14 cellular contexts compared by ENCODE assay signal in the genomic region with DNA sequence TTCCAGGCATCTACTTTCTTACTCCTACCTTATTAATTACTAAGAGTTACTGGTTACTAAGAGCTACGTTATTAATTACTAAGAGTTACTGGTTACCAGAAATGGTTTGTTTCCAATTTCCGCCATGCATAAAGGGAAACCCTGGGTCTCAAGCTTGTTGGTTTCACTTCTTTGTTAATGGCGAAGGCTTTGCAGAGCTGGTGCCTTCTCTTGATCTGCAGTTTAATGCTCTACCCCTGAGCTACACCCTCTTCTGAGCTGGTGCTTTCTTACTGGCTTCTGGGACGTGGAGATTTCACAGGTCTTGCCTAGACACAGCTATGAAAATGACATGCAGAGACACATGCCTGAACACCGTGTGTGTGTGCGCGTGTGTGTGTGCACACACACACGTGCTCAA. TPM values are rescaled to one million over a fixed set of nuclear protein-coding genes. Genes with fewer than 3 reads are reported as not detected.
DNase-seq lines count a peak whose midpoint lies in the region; ATAC-seq and TF ChIP-seq lines count a peak whose summit lies in the region.
"Had no signal": no experiment of that assay in that cellular context is flagged by ENCODE, and none has a peak within 500 bp of the region (broad histone marks: within the 10 kb centered on the region; RNA-seq: fewer than 3 reads in every experiment).

No MANE protein-coding gene starts in this region.

- H3K27ac Mint-ChIP-seq in activated CD4-positive, alpha-beta T cell treated with anti-CD3 and anti-CD28 coated beads for 36 hours = no peak overlapping the region
- H3K27ac Mint-ChIP-seq: activated naive CD4-positive, alpha-beta T cell treated with anti-CD3 and anti-CD28 coated beads, Interleukin-2, amount 50 U/mL, for 72 hours had no signal

- H3K27me3 ChIP-seq in mammary epithelial cell (ENCODE audit: insufficient read depth, low read length) = no peaks in the 10 kb centered on the region
- H3K27me3 ChIP-seq: neutrophil had no signal

- peak overlapping the region in 1 of 3 experiments; percentile 30 for H3K4me3 ChIP-seq in mammary epithelial cell (replicated peaks in 1 of 3; ENCODE audit: insufficient read depth in 1 of 3, low read depth in 2 of 3, low read length in 3 of 3)
- peak overlapping the region in 3 of 7 experiments; percentile 3 to 32 (median 10) for H3K4me3 ChIP-seq in skin epidermis

- H3K27ac ChIP-seq in mammary epithelial cell (ENCODE audit: insufficient read depth, low read depth, low read length) (peak overlapping the region; percentile 71), skin epidermis (peak overlapping the region in 19 of 21 experiments; percentile 5 to 79 (median 73))
- H3K27ac ChIP-seq: neutrophil had no signal

- dilution Hi-C loops in mammary epithelial cell (cut with HindIII; ENCODE audit: low sequenced_read_pairs) = no loop called here

- peak; percentile 73 for ATAC-seq in GM19438 (IDR thresholded peaks at IDR 0.05; ENCODE audit: low read depth, unreplicated experiment)
- peak; percentile 40 for ATAC-seq in HG03571 (IDR thresholded peaks at IDR 0.05; ENCODE audit: unreplicated experiment)
- no peak for ATAC-seq in activated CD4-positive, alpha-beta T cell treated with anti-CD3 and anti-CD28 coated beads for 36 hours
- ATAC-seq in HG02973 (IDR thresholded peaks at IDR 0.05; ENCODE audit: unreplicated experiment) = no peak
- no peak for ATAC-seq in HG03354 (IDR thresholded peaks at IDR 0.05; ENCODE audit: poor library complexity, severe bottlenecking, unreplicated experiment)
- ATAC-seq: left lobe of liver had no signal

- H3K9me3 Mint-ChIP-seq in activated CD4-positive, alpha-beta T cell treated with anti-CD3 and anti-CD28 coated beads for 36 hours (ENCODE audit: low read depth) = no peaks in the 10 kb centered on the region

- in situ Hi-C loops in mammary epithelial cell (cut with MboI; ENCODE audit: low sequenced_read_pairs in 2 of 2) = no loop called here

- H4K20me1 ChIP-seq in mammary epithelial cell (ENCODE audit: insufficient read depth, low read length) = no peaks in the 10 kb centered on the region

- DNase-seq in mammary epithelial cell (peak; percentile 27), iPS-NIHi11 (ENCODE audit: low spot score) (no peak)
- no peak for DNase-seq in activated CD4-positive, alpha-beta T cell treated with anti-CD3 and anti-CD28 coated beads for 36 hours
- DNase-seq: activated CD8-positive, alpha-beta memory T cell treated with anti-CD3 and anti-CD28 coated beads for 24 hours; NCI-H1694 had no signal

- no peak for TF ChIP-seq CTCF in mammary epithelial cell (conservative IDR thresholded peaks at IDR 0.05 in 1 of 2, IDR thresholded peaks at IDR 0.05 in 1 of 2; ENCODE audit: extremely low read depth in 1 of 2, insufficient read depth in 1 of 2, low read depth in 1 of 2, low read length in 2 of 2)

- no peaks in the 10 kb centered on the region for H3K36me3 ChIP-seq in mammary epithelial cell (ENCODE audit: insufficient read depth, low read length)
- H3K36me3 ChIP-seq: neutrophil had no signal

- H3K9me3 ChIP-seq in mammary epithelial cell (replicated peaks; ENCODE audit: insufficient read depth, low read length) = peaks cover 18% of the 10 kb centered on the region
- H3K9me3 ChIP-seq: neutrophil had no signal

- H3K4me2 ChIP-seq in mammary epithelial cell (ENCODE audit: insufficient read depth, low read depth, low read length) = peak overlapping the region; percentile 25

- peaks cover 43% of the 10 kb centered on the region for H3K4me1 ChIP-seq in mammary epithelial cell (ENCODE audit: insufficient read depth, low read length)

- H3K36me3 Mint-ChIP-seq in activated CD4-positive, alpha-beta T cell treated with anti-CD3 and anti-CD28 coated beads for 36 hours (ENCODE audit: low read depth) = no peaks in the 10 kb centered on the region

- H3K4me1 Mint-ChIP-seq in activated CD4-positive, alpha-beta T cell treated with anti-CD3 and anti-CD28 coated beads for 36 hours = no peaks in the 10 kb centered on the region

- no peak overlapping the region for H3K9ac ChIP-seq in mammary epithelial cell (ENCODE audit: insufficient read depth, low read length)

- BruUV-seq in mammary epithelial cell (replicated peaks; lab: Mats Ljungman, UMichigan) = no TSS peak

- intact Hi-C loops in mammary epithelial cell (cut with micrococcal nuclease) = loop anchor here (2.0 to 5.0 kb wide), 5 partner anchors 89 to 221 kb away; a partner anchor contains a TSS
- intact Hi-C loops in activated CD4-positive, alpha-beta T cell treated with anti-CD3 and anti-CD28 coated beads for 36 hours (cut with DNase I, micrococcal nuclease) = no loop called here

- no peaks in the 10 kb centered on the region for H3K27me3 Mint-ChIP-seq in activated CD4-positive, alpha-beta T cell treated with anti-CD3 and anti-CD28 coated beads for 36 hours

- POLR2A ChIA-PET in activated CD4-positive, alpha-beta T cell treated with anti-CD3 and anti-CD28 coated beads for 36 hours (lab: Charles Lee) = no interaction called here

- 82% methylated on average over 8 of the region's 8 CpGs for WGBS in mammary epithelial cell (ENCODE audit: low coverage, missing lambda C conversion rate)

- H2AFZ ChIP-seq in mammary epithelial cell (ENCODE audit: low read depth, low read length) = no peak overlapping the region

- H3K79me2 ChIP-seq in mammary epithelial cell (ENCODE audit: insufficient read depth, low read length) = peaks cover 10% of the 10 kb centered on the region

- H3K4me3 Mint-ChIP-seq in activated CD4-positive, alpha-beta T cell treated with anti-CD3 and anti-CD28 coated beads for 36 hours = no peak overlapping the region

- CTCF ChIA-PET in mammary epithelial cell (lab: Charles Lee; ENCODE audit: low non-redundant PET) = interaction anchor here (0.7 kb wide), 2 partner anchors 63 to 465 kb away, joined by 3 to 4 read pairs; no protein-coding TSS in a partner anchor
- CTCF ChIA-PET in activated CD4-positive, alpha-beta T cell treated with anti-CD3 and anti-CD28 coated beads for 36 hours (lab: Charles Lee) = interaction anchor here (0.7 to 1.6 kb wide), 5 partner anchors 9 to 465 kb away, joined by 3 to 4 read pairs (median 3); no protein-coding TSS in a partner anchor

RNA-seq across cellular contexts. Expression of a gene that starts 0.6 kb away (rescaled TPM):
- total RNA-seq in mammary epithelial cell = 100 to 1,000 TPM; 168 to 495 TPM
- 90.0 TPM for polyA plus RNA-seq in mammary epithelial cell
- polyA minus RNA-seq in mammary epithelial cell = 92.4 TPM
- total RNA-seq in activated CD4-positive, alpha-beta T cell treated with anti-CD3 and anti-CD28 coated beads for 36 hours = not detected
- total RNA-seq: activated naive CD4-positive, alpha-beta T cell treated with anti-CD3 and anti-CD28 coated beads, Interleukin-2, amount 50 U/mL, for 72 hours; left lobe of liver; T-helper 2 cell treated with Interferon-gamma antibody and Interleukin-4, amounts not matched to agents 100 ng/mL and 5 ng/mL, for 36 hours had no signal

RNA-seq across cellular contexts. Expression of a gene that starts 26.9 kb away (rescaled TPM):
- total RNA-seq in mammary epithelial cell = under 1 TPM; 0.17 to 0.38 TPM
- polyA plus RNA-seq in mammary epithelial cell = 0.33 TPM
- polyA minus RNA-seq in mammary epithelial cell = not detected
- under 1 TPM in 1 of 2 experiments, not detected in 1; 0.18 TPM for total RNA-seq in activated CD4-positive, alpha-beta T cell treated with anti-CD3 and anti-CD28 coated beads for 36 hours
- total RNA-seq: T-helper 2 cell treated with Interferon-gamma antibody and Interleukin-4, amounts not matched to agents 100 ng/mL and 5 ng/mL, for 36 hours had no signal

RNA-seq across cellular contexts. Expression of a gene that starts 51.1 kb away (rescaled TPM):
- not detected for total RNA-seq in mammary epithelial cell
- polyA plus RNA-seq in mammary epithelial cell = 0.75 TPM
- not detected for polyA minus RNA-seq in mammary epithelial cell
- under 1 TPM; 0.39 to 0.56 TPM for total RNA-seq in activated CD4-positive, alpha-beta T cell treated with anti-CD3 and anti-CD28 coated beads for 36 hours
- total RNA-seq: left lobe of liver had no signal

Comparison
In these comparisons a context has a peak if more than half of its experiments do, and no peak if none do; other contexts are left out.
1. ATAC-seq: peak in GM19438 (single experiment) and HG03571 (single experiment); none in activated CD4-positive, alpha-beta T cell treated with anti-CD3 and anti-CD28 coated beads for 36 hours (single experiment), HG02973 (single experiment) and HG03354 (single experiment).
2. RNA of a gene that starts 0.6 kb away (total RNA-seq): 168 to 495 TPM in mammary epithelial cell; not detected in activated CD4-positive, alpha-beta T cell treated with anti-CD3 and anti-CD28 coated beads for 36 hours; every median in the first group is over 100 times any median in the second.